ENCODE assay signal across 12 cellular contexts in the genomic region with DNA sequence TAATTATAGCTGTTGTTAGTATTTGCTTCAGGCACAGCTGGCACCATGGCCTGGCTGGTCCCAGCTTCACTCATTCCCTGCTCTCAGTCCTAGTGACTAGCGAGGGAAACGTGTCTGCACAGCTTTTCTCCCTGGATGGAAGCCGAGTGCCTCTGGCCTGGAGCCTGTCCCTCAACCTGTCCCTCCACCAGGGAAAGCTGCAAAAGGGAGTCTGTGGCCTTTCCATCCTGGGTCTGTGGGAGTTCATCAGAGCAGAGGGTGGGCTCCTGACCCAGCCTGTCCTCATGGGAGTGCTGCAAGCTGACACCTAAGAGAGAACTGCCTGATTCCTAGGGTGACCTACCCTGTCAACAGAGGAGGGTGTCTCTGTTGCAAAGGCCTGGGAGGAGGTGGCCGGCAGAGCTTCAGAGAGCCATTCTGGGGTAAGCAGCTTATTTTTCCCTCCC.
A peak's percentile ranks its signal among the peaks of the same experiment; 100 is the strongest.
DNase-seq lines count a peak whose midpoint lies in the region; ATAC-seq and TF ChIP-seq lines count a peak whose summit lies in the region.
"Had no signal": no experiment of that assay in that cellular context is flagged by ENCODE, and none has a peak within 500 bp of the region (broad histone marks: within the 10 kb centered on the region; RNA-seq: fewer than 3 reads in every experiment).

No MANE protein-coding gene starts in this region.

- peaks cover 2% of the 10 kb centered on the region for H3K4me1 Mint-ChIP-seq in osteocyte (ENCODE audit: unreplicated experiment)
- H3K4me1 Mint-ChIP-seq in activated T-helper 1 cell treated with anti-CD3 and anti-CD28 coated beads, Interleukin-12 subunit alpha, Interleukin-12 subunit beta, Interleukin-2, Interleukin-4 antibody, amounts not matched to agents 30 ng/mL and 10 ng/mL and 1 ng/mL, durations not matched to agents 14 hours and 24 hours and 36 hours (ENCODE audit: low read depth): no peaks in the 10 kb centered on the region

- peak; percentile 81 for ATAC-seq in Right ventricle myocardium superior (ENCODE audit: poor library complexity)
- ATAC-seq in esophagus mucosa: no peak

- no peak for TF ChIP-seq CTCF in osteocyte (IDR thresholded peaks at IDR 0.05)

- H3K9me3 Mint-ChIP-seq in osteocyte (ENCODE audit: unreplicated experiment): no peaks in the 10 kb centered on the region
- no peaks in the 10 kb centered on the region for H3K9me3 Mint-ChIP-seq in activated T-helper 1 cell treated with anti-CD3 and anti-CD28 coated beads, Interleukin-12 subunit alpha, Interleukin-12 subunit beta, Interleukin-2, Interleukin-4 antibody, amounts not matched to agents 30 ng/mL and 10 ng/mL and 1 ng/mL, durations not matched to agents 14 hours and 24 hours and 36 hours

- H3K27ac Mint-ChIP-seq in osteocyte (ENCODE audit: unreplicated experiment): no peak overlapping the region
- H3K27ac Mint-ChIP-seq in activated T-helper 1 cell treated with anti-CD3 and anti-CD28 coated beads, Interleukin-12 subunit alpha, Interleukin-12 subunit beta, Interleukin-2, Interleukin-4 antibody, amounts not matched to agents 30 ng/mL and 10 ng/mL and 1 ng/mL, durations not matched to agents 14 hours and 24 hours and 36 hours: no peak overlapping the region

- TF ChIP-seq POLR2A in erythroblast (IDR thresholded peaks at IDR 0.05; ENCODE audit: low read length): no peak

- no peak overlapping the region for H3K4me3 Mint-ChIP-seq in osteocyte (ENCODE audit: unreplicated experiment)
- no peak overlapping the region for H3K4me3 Mint-ChIP-seq in activated T-helper 1 cell treated with anti-CD3 and anti-CD28 coated beads, Interleukin-12 subunit alpha, Interleukin-12 subunit beta, Interleukin-2, Interleukin-4 antibody, amounts not matched to agents 30 ng/mL and 10 ng/mL and 1 ng/mL, durations not matched to agents 14 hours and 24 hours and 36 hours

- no peaks in the 10 kb centered on the region for H3K27me3 Mint-ChIP-seq in osteocyte (ENCODE audit: unreplicated experiment)
- H3K27me3 Mint-ChIP-seq in activated T-helper 1 cell treated with anti-CD3 and anti-CD28 coated beads, Interleukin-12 subunit alpha, Interleukin-12 subunit beta, Interleukin-2, Interleukin-4 antibody, amounts not matched to agents 30 ng/mL and 10 ng/mL and 1 ng/mL, durations not matched to agents 14 hours and 24 hours and 36 hours (ENCODE audit: insufficient read depth): no peaks in the 10 kb centered on the region

- H3K36me3 Mint-ChIP-seq in osteocyte (ENCODE audit: unreplicated experiment): no peaks in the 10 kb centered on the region
- no peaks in the 10 kb centered on the region for H3K36me3 Mint-ChIP-seq in activated T-helper 1 cell treated with anti-CD3 and anti-CD28 coated beads, Interleukin-12 subunit alpha, Interleukin-12 subunit beta, Interleukin-2, Interleukin-4 antibody, amounts not matched to agents 30 ng/mL and 10 ng/mL and 1 ng/mL, durations not matched to agents 14 hours and 24 hours and 36 hours (ENCODE audit: low read depth)

- intact Hi-C loops in Right ventricle myocardium superior (cut with DNase I): no loop called here
- intact Hi-C loops in activated T-helper 1 cell treated with anti-CD3 and anti-CD28 coated beads, Interleukin-12 subunit alpha, Interleukin-12 subunit beta, Interleukin-2, Interleukin-4 antibody, amounts not matched to agents 30 ng/mL and 10 ng/mL and 1 ng/mL, durations not matched to agents 14 hours and 24 hours and 36 hours (cut with micrococcal nuclease): no loop called here

- DNase-seq in COR-L47 (lab: John Stamatoyannopoulos, UW) (peak; percentile 32), NCI-H2227 treated with DMSO at 0.1 percent for 48 hours (lab: John Stamatoyannopoulos, UW) (peak; percentile 50), Right ventricle myocardium superior (peak; percentile 76), osteocyte (ENCODE audit: extremely low spot score, unreplicated experiment) (peak; percentile 54), activated T-cell treated with anti-CD3 and anti-CD28 coated beads for 4 hours (no peak), erythroblast (lab: John Stamatoyannopoulos, UW) (no peak)
- no peak for DNase-seq in activated T-helper 1 cell treated with anti-CD3 and anti-CD28 coated beads, Interleukin-12 subunit alpha, Interleukin-12 subunit beta, Interleukin-2, Interleukin-4 antibody, amounts not matched to agents 30 ng/mL and 10 ng/mL and 1 ng/mL, durations not matched to agents 14 hours and 24 hours and 36 hours (ENCODE audit: low spot score)
- DNase-seq: DND-41, HCEC 1CT, nucleus accumbens, SIG-M5 had no signal

Comparison
In these comparisons a context has a peak if more than half of its experiments do, and no peak if none do; other contexts are left out.
1. DNase-seq: peak in COR-L47 (single experiment), NCI-H2227 treated with DMSO at 0.1 percent for 48 hours (single experiment), Right ventricle myocardium superior (single experiment) and osteocyte (single experiment); none in activated T-cell treated with anti-CD3 and anti-CD28 coated beads for 4 hours (single experiment), activated T-helper 1 cell treated with anti-CD3 and anti-CD28 coated beads, Interleukin-12 subunit alpha, Interleukin-12 subunit beta, Interleukin-2, Interleukin-4 antibody, amounts not matched to agents 30 ng/mL and 10 ng/mL and 1 ng/mL, durations not matched to agents 14 hours and 24 hours and 36 hours (single experiment) and erythroblast (0 of 2).